Comparison of ENCODE assay signal across 9 cellular contexts in the genomic region with DNA sequence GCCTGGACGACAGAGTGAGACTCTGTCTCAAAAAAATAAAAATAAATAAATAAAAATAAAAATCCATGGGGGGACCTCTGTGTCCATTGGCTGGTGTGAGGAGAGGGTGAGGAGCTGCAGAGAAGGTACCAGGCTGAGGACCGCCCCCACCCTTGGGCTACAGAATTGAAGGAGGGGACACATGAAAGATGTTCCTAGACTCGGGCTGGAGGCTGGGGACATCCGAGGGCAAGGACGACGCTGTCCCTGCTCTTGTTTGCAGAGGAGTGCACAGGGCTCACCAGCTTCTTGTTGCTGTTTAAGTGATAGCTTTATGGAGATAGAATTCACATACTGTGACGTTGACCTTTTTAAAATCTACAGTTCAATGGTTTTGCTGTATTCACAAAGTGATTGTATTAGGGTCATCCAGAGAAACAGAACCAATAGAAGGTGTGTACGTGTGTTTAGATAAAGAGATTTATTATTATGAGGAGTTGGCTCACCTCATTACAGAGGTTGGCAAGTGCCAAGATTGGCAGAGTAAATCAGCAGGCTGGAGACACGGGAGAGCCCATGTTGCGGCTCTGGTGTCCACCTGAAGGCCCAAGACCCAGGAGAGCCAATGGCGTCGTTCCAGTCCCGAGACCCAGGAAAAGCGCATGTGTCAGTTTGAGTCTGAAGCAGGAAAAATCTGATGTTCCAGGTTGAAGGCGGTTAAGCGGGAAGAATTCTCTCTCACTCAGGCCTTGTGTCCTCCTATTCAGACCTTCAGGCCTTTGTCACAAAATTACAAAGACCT.
DNase-seq lines count a peak whose midpoint lies in the region; ATAC-seq and TF ChIP-seq lines count a peak whose summit lies in the region.
"Had no signal": no experiment of that assay in that cellular context is flagged by ENCODE, and none has a peak within 500 bp of the region (broad histone marks: within the 10 kb centered on the region; RNA-seq: fewer than 3 reads in every experiment).

No MANE protein-coding gene starts in this region.

- no peak overlapping the region for H3K4me3 Mint-ChIP-seq in progenitor cell of endocrine pancreas (ENCODE audit: low read depth)
- no peak overlapping the region for H3K4me3 Mint-ChIP-seq in chondrocyte (ENCODE audit: unreplicated experiment)

- no peaks in the 10 kb centered on the region for H4K20me1 ChIP-seq in OCI-LY3 (ENCODE audit: insufficient read depth, low read length)

- H3K36me3 ChIP-seq in GM06990 (ENCODE audit: control insufficient read depth, insufficient read depth, low read length), result peaks cover 8% of the 10 kb centered on the region
- H3K36me3 ChIP-seq in OCI-LY3 (replicated peaks; ENCODE audit: low read depth, low read length), result peaks cover 5% of the 10 kb centered on the region
- H3K36me3 ChIP-seq in esophagus muscularis mucosa, result no peaks in the 10 kb centered on the region
- H3K36me3 ChIP-seq in mucosa of descending colon (ENCODE audit: low read depth), result no peaks in the 10 kb centered on the region

- peak overlapping the region; percentile 92 for H3K9ac ChIP-seq in OCI-LY3 (ENCODE audit: low read length)

- peak overlapping the region; percentile 56 for H3K27ac Mint-ChIP-seq in progenitor cell of endocrine pancreas
- no peak overlapping the region for H3K27ac Mint-ChIP-seq in chondrocyte (ENCODE audit: unreplicated experiment)

- H3K4me1 Mint-ChIP-seq in progenitor cell of endocrine pancreas (ENCODE audit: low read depth), result peaks cover 38% of the 10 kb centered on the region
- H3K4me1 Mint-ChIP-seq in chondrocyte (ENCODE audit: low read depth), result peaks cover 50% of the 10 kb centered on the region

- H3K36me3 Mint-ChIP-seq in progenitor cell of endocrine pancreas (ENCODE audit: insufficient read depth) (peaks cover 8% of the 10 kb centered on the region), chondrocyte (ENCODE audit: low read depth) (peaks cover 2% of the 10 kb centered on the region)

- H3K9me3 ChIP-seq in OCI-LY3 (ENCODE audit: insufficient read depth, low read length) (no peaks in the 10 kb centered on the region; the same call in 1 of the 2 replicates), esophagus muscularis mucosa (no peaks in the 10 kb centered on the region), mucosa of descending colon (no peaks in the 10 kb centered on the region)

- ATAC-seq in mucosa of descending colon, result no peak

- H3K4me3 ChIP-seq in GM06990 (replicated peaks; ENCODE audit: low read depth, low read length) (peak overlapping the region; percentile 28; the same call in 1 of the 2 replicates), OCI-LY3 (ENCODE audit: low read length) (peak overlapping the region; percentile 89), esophagus muscularis mucosa (no peak overlapping the region), mucosa of descending colon (no peak overlapping the region)

- H3K4me1 ChIP-seq in OCI-LY3 (ENCODE audit: low read length), result peaks cover 62% of the 10 kb centered on the region
- H3K4me1 ChIP-seq in esophagus muscularis mucosa, result peaks cover 54 to 100% (median 99%) of the 10 kb centered on the region in 4 donors
- H3K4me1 ChIP-seq in mucosa of descending colon (ENCODE audit: low read depth), result peaks cover 29% of the 10 kb centered on the region

- CTCF ChIA-PET in HEK293T (lab: Yijun Ruan, JAX), result no interaction called here

- no peaks in the 10 kb centered on the region for H3K27me3 Mint-ChIP-seq in progenitor cell of endocrine pancreas
- no peaks in the 10 kb centered on the region for H3K27me3 Mint-ChIP-seq in chondrocyte (ENCODE audit: low read depth)

- TF ChIP-seq CTCF in GM06990 (IDR thresholded peaks at IDR 0.05; ENCODE audit: insufficient read depth, low read length, poor library complexity, severe bottlenecking) (no peak), OCI-LY3 (IDR thresholded peaks at IDR 0.05; ENCODE audit: low read depth, low read length) (no peak), esophagus muscularis mucosa (IDR thresholded peaks at IDR 0.05) (no peak), progenitor cell of endocrine pancreas (IDR thresholded peaks at IDR 0.05; ENCODE audit: unreplicated experiment) (no peak), chondrocyte (IDR thresholded peaks at IDR 0.05) (no peak), mucosa of descending colon (IDR thresholded peaks at IDR 0.05) (no peak)

- H3K9me3 Mint-ChIP-seq in progenitor cell of endocrine pancreas (ENCODE audit: low read depth) (peaks cover 3% of the 10 kb centered on the region), chondrocyte (ENCODE audit: low read depth) (no peaks in the 10 kb centered on the region)

- TF ChIP-seq EP300 in esophagus muscularis mucosa (IDR thresholded peaks at IDR 0.05), result no peak

- WGBS in esophagus muscularis mucosa, result 81% methylated on average over 16 of the region's 16 CpGs

- TF ChIP-seq POLR2A in esophagus muscularis mucosa (IDR thresholded peaks at IDR 0.05; ENCODE audit: low read depth), result no peak

- H3K4me2 ChIP-seq in OCI-LY3 (ENCODE audit: low read length), result peak overlapping the region; percentile 99

- H3K27ac ChIP-seq in OCI-LY3 (ENCODE audit: low read length) (peak overlapping the region; percentile 86), esophagus muscularis mucosa (replicated peaks in 1 of 4) (peak overlapping the region; percentile 56 to 70 (median 60))

- intact Hi-C loops in esophagus muscularis mucosa (cut with DNase I) (no loop called here), mucosa of descending colon (cut with DNase I, micrococcal nuclease) (no loop called here)

- peak overlapping the region; percentile 69; the same call in 1 of the 2 replicates for H2AFZ ChIP-seq in OCI-LY3 (ENCODE audit: low read depth, low read length)

- DNase-seq in GM06990 (ENCODE audit: extremely low read depth, insufficient read length) (no peak), esophagus muscularis mucosa (ENCODE audit: extremely low spot score) (no peak), progenitor cell of endocrine pancreas (ENCODE audit: low spot score, unreplicated experiment) (no peak), SKM-1 treated with dmso at 0.1 percent for 144 hours (lab: John Stamatoyannopoulos, UW; ENCODE audit: unreplicated experiment) (no peak), HEK293T (ENCODE audit: extremely low spot score) (no peak), chondrocyte (ENCODE audit: low spot score) (no peak), mucosa of descending colon (no peak)
- DNase-seq: NCI-H187 had no signal

- H3K27me3 ChIP-seq in GM06990 (replicated peaks; ENCODE audit: control insufficient read depth, insufficient read depth, low read length), result no peaks in the 10 kb centered on the region
- H3K27me3 ChIP-seq in OCI-LY3 (ENCODE audit: low read depth, low read length), result no peaks in the 10 kb centered on the region
- H3K27me3 ChIP-seq in esophagus muscularis mucosa, result no peaks in the 10 kb centered on the region

- POLR2A ChIA-PET in HEK293T (lab: Yijun Ruan, JAX), result no interaction called here

- H3K79me2 ChIP-seq in OCI-LY3 (ENCODE audit: low read length), result peaks cover 21% of the 10 kb centered on the region

TF ChIP-seq in HEK293T, 16 proteins besides CTCF, POLR2A, EP300 and RAD21:
- TF ChIP-seq, protein P1, sequence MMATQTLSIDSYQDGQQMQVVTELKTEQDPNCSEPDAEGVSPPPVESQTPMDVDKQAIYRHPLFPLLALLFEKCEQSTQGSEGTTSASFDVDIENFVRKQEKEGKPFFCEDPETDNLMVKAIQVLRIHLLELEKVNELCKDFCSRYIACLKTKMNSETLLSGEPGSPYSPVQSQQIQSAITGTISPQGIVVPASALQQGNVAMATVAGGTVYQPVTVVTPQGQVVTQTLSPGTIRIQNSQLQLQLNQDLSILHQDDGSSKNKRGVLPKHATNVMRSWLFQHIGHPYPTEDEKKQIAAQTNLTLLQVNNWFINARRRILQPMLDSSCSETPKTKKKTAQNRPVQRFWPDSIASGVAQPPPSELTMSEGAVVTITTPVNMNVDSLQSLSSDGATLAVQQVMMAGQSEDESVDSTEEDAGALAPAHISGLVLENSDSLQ (IDR thresholded peaks at IDR 0.05), result no peak
- TF ChIP-seq ZNF384 (IDR thresholded peaks at IDR 0.05), result no peak
- TF ChIP-seq ELF4 (IDR thresholded peaks at IDR 0.05), result no peak
- no peak for TF ChIP-seq HDGF (IDR thresholded peaks at IDR 0.05; ENCODE audit: borderline replicate concordance)
- no peak for TF ChIP-seq LEF1 (IDR thresholded peaks at IDR 0.05; ENCODE audit: borderline replicate concordance)
- no peak for TF ChIP-seq SP1 (IDR thresholded peaks at IDR 0.05)
- no peak for TF ChIP-seq L3MBTL2 (conservative IDR thresholded peaks at IDR 0.05)
- no peak for TF ChIP-seq FOXA1 (IDR thresholded peaks at IDR 0.05)
- no peak for TF ChIP-seq BHLHE40 (IDR thresholded peaks at IDR 0.05; ENCODE audit: borderline replicate concordance)
- no peak for TF ChIP-seq ARNT (IDR thresholded peaks at IDR 0.05)
- TF ChIP-seq TARDBP (IDR thresholded peaks at IDR 0.05), result no peak

Comparison
In these comparisons a context has a peak if more than half of its experiments do, and no peak if none do; other contexts are left out.
1. H3K4me3 ChIP-seq: peak in GM06990 (single experiment) and OCI-LY3 (single experiment); none in esophagus muscularis mucosa (0 of 4) and mucosa of descending colon (single experiment).